Comparison of ENCODE assay signal across 24 cellular contexts in genomic region chr19:13220847-13221246, GRCh38.
"Had no signal": no experiment of that assay in that cellular context is flagged by ENCODE, and none has a peak within 500 bp of the region (broad histone marks: within the 10 kb centered on the region; RNA-seq: fewer than 3 reads in every experiment).

No MANE protein-coding gene starts in this region.

- H3K4me1 Mint-ChIP-seq: mesothelial cell of epicardium had no signal

- H3K36me3 Mint-ChIP-seq: activated naive CD4-positive, alpha-beta T cell treated with anti-CD3 and anti-CD28 coated beads, Interleukin-2, amount 10 ng/mL, durations not matched to agents 7 days and 5 days; mesothelial cell of epicardium; naive B cell had no signal

- H3K9me3 Mint-ChIP-seq: activated naive CD4-positive, alpha-beta T cell treated with anti-CD3 and anti-CD28 coated beads, Interleukin-2, amount 10 ng/mL, durations not matched to agents 7 days and 5 days; activated T-helper 1 cell treated with anti-CD3 and anti-CD28 coated beads, Interleukin-12 subunit alpha, Interleukin-12 subunit beta, Interleukin-2, Interleukin-4 antibody, amounts not matched to agents 30 ng/mL and 10 ng/mL and 1 ng/mL, durations not matched to agents 14 hours and 24 hours and 36 hours; endodermal cell; mesothelial cell of epicardium; stimulated activated naive CD8-positive, alpha-beta T cell treated with anti-CD3 and anti-CD28 coated beads, Interleukin-15, Interleukin-2, amounts not matched to agents 100 ng/mL and 50 ng/mL, for 24 hours; WTC11 had no signal

- H3K27ac Mint-ChIP-seq: activated naive CD4-positive, alpha-beta T cell treated with anti-CD3 and anti-CD28 coated beads, Interleukin-2, amount 10 ng/mL, durations not matched to agents 7 days and 5 days; activated T-helper 1 cell treated with anti-CD3 and anti-CD28 coated beads, Interleukin-12 subunit alpha, Interleukin-12 subunit beta, Interleukin-2, Interleukin-4 antibody, amounts not matched to agents 30 ng/mL and 10 ng/mL and 1 ng/mL, durations not matched to agents 14 hours and 24 hours and 36 hours; endodermal cell; mesothelial cell of epicardium; progenitor cell of endocrine pancreas; stimulated activated naive CD8-positive, alpha-beta T cell treated with anti-CD3 and anti-CD28 coated beads, Interleukin-15, Interleukin-2, amounts not matched to agents 100 ng/mL and 50 ng/mL, for 24 hours; WTC11 had no signal

- DNase-seq: activated CD4-positive, alpha-beta T cell treated with anti-CD3 and anti-CD28 coated beads, Interleukin-2, amount 50 U/mL, for 1 hour; activated gamma-delta T cell; activated naive CD4-positive, alpha-beta T cell treated with anti-CD3 and anti-CD28 coated beads, Interleukin-2, amount 10 ng/mL, durations not matched to agents 7 days and 5 days; activated T-cell treated with anti-CD3 and anti-CD28 coated beads for 4 hours; amygdala; caudate nucleus; endodermal cell; foreskin fibroblast; heart left ventricle; hypothalamus; naive B cell; ovary; stimulated activated CD4-positive, alpha-beta T cell treated with anti-CD3 and anti-CD28 coated beads, Interleukin-12 subunit alpha, Interleukin-12 subunit beta, amount 100 ng/mL, for 4 hours; stimulated activated CD4-positive, alpha-beta T cell treated with anti-CD3 and anti-CD28 coated beads, Interleukin-4, amount 100 ng/mL, for 1 hour; substantia nigra; T1000; upper lobe of left lung had no signal

- ATAC-seq: esophagus mucosa, heart left ventricle, sciatic nerve, WTC11 had no signal

- H3K4me3 Mint-ChIP-seq: activated naive CD4-positive, alpha-beta T cell treated with anti-CD3 and anti-CD28 coated beads, Interleukin-2, amount 10 ng/mL, durations not matched to agents 7 days and 5 days; activated T-helper 1 cell treated with anti-CD3 and anti-CD28 coated beads, Interleukin-12 subunit alpha, Interleukin-12 subunit beta, Interleukin-2, Interleukin-4 antibody, amounts not matched to agents 30 ng/mL and 10 ng/mL and 1 ng/mL, durations not matched to agents 14 hours and 24 hours and 36 hours; endodermal cell; mesothelial cell of epicardium; stimulated activated naive CD8-positive, alpha-beta T cell treated with anti-CD3 and anti-CD28 coated beads, Interleukin-15, Interleukin-2, amounts not matched to agents 100 ng/mL and 50 ng/mL, for 24 hours; WTC11 had no signal
